ENCODE assay signal across 8 cellular contexts in genomic region chr20:56358600-56359211, GRCh38. TPM values are rescaled to one million over a fixed set of nuclear protein-coding genes. Genes with fewer than 3 reads are reported as not detected.
DNase-seq lines count a peak whose midpoint lies in the region; ATAC-seq and TF ChIP-seq lines count a peak whose summit lies in the region.

FAM210B (plus strand) TSS chr20:56358974; CDS start chr20:56359006, 32 bp downstream.

- H3K4me1 ChIP-seq in HUES6 (ENCODE audit: control insufficient read depth, insufficient read depth, low read length) (peaks cover 15% of the 10 kb centered on the region), OCI-LY7 (ENCODE audit: insufficient read depth, low read length, poor library complexity, severe bottlenecking) (peaks cover 3% of the 10 kb centered on the region), mucosa of rectum (ENCODE audit: control insufficient read depth in 2 of 2, insufficient read depth in 2 of 2, low read length in 2 of 2) (peaks cover 6 to 8% of the 10 kb centered on the region in 2 donors)

- CTCF ChIA-PET in OCI-LY7 (lab: Charles Lee; ENCODE audit: unreplicated experiment): no interaction called here

- H3K36me3 ChIP-seq in HUES6 (ENCODE audit: control insufficient read depth, insufficient read depth, low read length) (no peaks in the 10 kb centered on the region), OCI-LY7 (ENCODE audit: insufficient read depth, low read length) (no peaks in the 10 kb centered on the region), mucosa of rectum (ENCODE audit: control insufficient read depth in 2 of 2, insufficient read depth in 2 of 2, low read length in 2 of 2) (no peaks in the 10 kb centered on the region)

- H3K27me3 Mint-ChIP-seq in activated T-cell treated with anti-CD3 and anti-CD28 coated beads, Interleukin-2, amount 50 U/mL, for 4 hours (ENCODE audit: low read depth): no peaks in the 10 kb centered on the region

- H3K79me2 ChIP-seq in OCI-LY7 (ENCODE audit: insufficient read depth, low read depth, low read length): no peaks in the 10 kb centered on the region

- BruUV-seq in OCI-LY7 (replicated peaks; lab: Mats Ljungman, UMichigan): no TSS peak

- no peaks in the 10 kb centered on the region for H3K9me2 ChIP-seq in OCI-LY7 (ENCODE audit: insufficient read depth, low read length)

- peak within 1 kb of the TSS; percentile 72 for H3K4me2 ChIP-seq in OCI-LY7 (ENCODE audit: low read length)

- H3K27me3 ChIP-seq in HUES6 (ENCODE audit: control insufficient read depth, insufficient read depth, low read length) (no peaks in the 10 kb centered on the region; the same call in 1 of the 2 replicates), mucosa of rectum (ENCODE audit: control insufficient read depth in 2 of 2, insufficient read depth in 2 of 2, low read length in 2 of 2) (no peaks in the 10 kb centered on the region)

- H4K20me1 ChIP-seq in OCI-LY7 (ENCODE audit: insufficient read depth, low read length): no peaks in the 10 kb centered on the region

- H3K4me3 ChIP-seq in HUES6 (ENCODE audit: low read depth, low read length) (peak within 1 kb of the TSS; percentile 97), OCI-LY7 (ENCODE audit: low read depth, low read length, poor library complexity, severe bottlenecking) (peak within 1 kb of the TSS; percentile 63), mucosa of rectum (ENCODE audit: low read length in 2 of 2) (peak within 1 kb of the TSS; percentile 79 to 88)

- ATAC-seq in GM21447 (IDR thresholded peaks at IDR 0.05; ENCODE audit: unreplicated experiment): peak; percentile 88
- ATAC-seq in activated T-cell treated with anti-CD3 and anti-CD28 coated beads, Interleukin-2, amount 50 U/mL, for 4 hours: peak; percentile 99 to 100

- POLR2A ChIA-PET in OCI-LY7 (lab: Charles Lee): interaction anchor here (0.5 to 1.1 kb wide), 3 partner anchors 13 to 1170 kb away, joined by 3 to 5 read pairs (median 5); no protein-coding TSS in a partner anchor

- peak within 1 kb of the TSS; percentile 48; the same call in 1 of the 2 replicates for H2AFZ ChIP-seq in OCI-LY7 (ENCODE audit: low read length)

- DNase-seq in COR-L47 (lab: John Stamatoyannopoulos, UW): peak; percentile 85
- DNase-seq in OCI-LY7 (ENCODE audit: low spot score): peak; percentile 82
- peak; percentile 72 for DNase-seq in activated T-cell treated with anti-CD3 and anti-CD28 coated beads, Interleukin-2, amount 50 U/mL, for 4 hours
- DNase-seq in erythroblast (lab: John Stamatoyannopoulos, UW): peak; percentile 91 to 94
- DNase-seq in stimulated activated CD8-positive, alpha-beta memory T cell treated with anti-CD3 and anti-CD28 coated beads, Interleukin-4, amount 100 ng/mL, for 4 hours (ENCODE audit: low read depth in 2 of 2, low spot score in 1 of 2): peak; percentile 47 to 59

- H3K4me3 Mint-ChIP-seq in activated T-cell treated with anti-CD3 and anti-CD28 coated beads, Interleukin-2, amount 50 U/mL, for 4 hours: peak within 1 kb of the TSS; percentile 83

- H3K27ac ChIP-seq in HUES6 (ENCODE audit: low read depth, low read length) (no peak within 1 kb of the TSS), OCI-LY7 (ENCODE audit: low read depth, low read length, poor library complexity, severe bottlenecking) (no peak within 1 kb of the TSS), mucosa of rectum (ENCODE audit: low read depth in 2 of 2, low read length in 2 of 2) (peak within 1 kb of the TSS; percentile 0 to 48)

- TF ChIP-seq POLR2A in erythroblast (IDR thresholded peaks at IDR 0.05; ENCODE audit: low read length): peak; percentile 52

- peaks cover 19% of the 10 kb centered on the region for H3K4me1 Mint-ChIP-seq in activated T-cell treated with anti-CD3 and anti-CD28 coated beads, Interleukin-2, amount 50 U/mL, for 4 hours (ENCODE audit: low read depth)

- H3K36me3 Mint-ChIP-seq in activated T-cell treated with anti-CD3 and anti-CD28 coated beads, Interleukin-2, amount 50 U/mL, for 4 hours (ENCODE audit: insufficient read depth): no peaks in the 10 kb centered on the region

- intact Hi-C loops in OCI-LY7 (cut with micrococcal nuclease; ENCODE audit: unreplicated experiment): no loop called here

- no peaks in the 10 kb centered on the region for H3K9me3 ChIP-seq in HUES6 (ENCODE audit: control insufficient read depth, insufficient read depth, low read depth, low read length)
- no peaks in the 10 kb centered on the region for H3K9me3 ChIP-seq in OCI-LY7 (ENCODE audit: low read length)
- H3K9me3 ChIP-seq in mucosa of rectum (ENCODE audit: control insufficient read depth in 2 of 2, low read length in 2 of 2): no peaks in the 10 kb centered on the region

- peak within 1 kb of the TSS; percentile 54 for H3K9ac ChIP-seq in HUES6 (ENCODE audit: low read length)
- H3K9ac ChIP-seq in mucosa of rectum (ENCODE audit: low read depth in 1 of 2, low read length in 2 of 2): peak within 1 kb of the TSS; percentile 65 to 83

- H3K9me3 Mint-ChIP-seq in activated T-cell treated with anti-CD3 and anti-CD28 coated beads, Interleukin-2, amount 50 U/mL, for 4 hours: no peaks in the 10 kb centered on the region

- TF ChIP-seq CTCF in OCI-LY7 (conservative IDR thresholded peaks at IDR 0.05; ENCODE audit: low read length): no peak

RNA-seq across cellular contexts. Expression of gene FAM210B, which starts in this region (rescaled TPM):
- total RNA-seq in OCI-LY7 (2014; rRNA removed; shearing (Covaris generic)): 0.13 and 0.19 TPM in 2 replicates
- total RNA-seq in OCI-LY7 (2022): 1.1 and 1.3 TPM in 2 replicates
- 1 to 10 TPM; 3.4 to 4.1 (median 3.7) TPM for total RNA-seq in activated T-cell treated with anti-CD3 and anti-CD28 coated beads, Interleukin-2, amount 50 U/mL, for 4 hours

Comparison
In these comparisons a context has a peak if more than half of its experiments do, and no peak if none do; other contexts are left out.
1. H3K27ac ChIP-seq: peak in mucosa of rectum (2 of 2); none in HUES6 (single experiment) and OCI-LY7 (single experiment).
2. Peak in every context shown above with its lines, with median percentiles within 50 percentile points of each other: DNase-seq and H3K4me3 ChIP-seq.